9 cellular contexts compared by ENCODE assay signal in the genomic region with DNA sequence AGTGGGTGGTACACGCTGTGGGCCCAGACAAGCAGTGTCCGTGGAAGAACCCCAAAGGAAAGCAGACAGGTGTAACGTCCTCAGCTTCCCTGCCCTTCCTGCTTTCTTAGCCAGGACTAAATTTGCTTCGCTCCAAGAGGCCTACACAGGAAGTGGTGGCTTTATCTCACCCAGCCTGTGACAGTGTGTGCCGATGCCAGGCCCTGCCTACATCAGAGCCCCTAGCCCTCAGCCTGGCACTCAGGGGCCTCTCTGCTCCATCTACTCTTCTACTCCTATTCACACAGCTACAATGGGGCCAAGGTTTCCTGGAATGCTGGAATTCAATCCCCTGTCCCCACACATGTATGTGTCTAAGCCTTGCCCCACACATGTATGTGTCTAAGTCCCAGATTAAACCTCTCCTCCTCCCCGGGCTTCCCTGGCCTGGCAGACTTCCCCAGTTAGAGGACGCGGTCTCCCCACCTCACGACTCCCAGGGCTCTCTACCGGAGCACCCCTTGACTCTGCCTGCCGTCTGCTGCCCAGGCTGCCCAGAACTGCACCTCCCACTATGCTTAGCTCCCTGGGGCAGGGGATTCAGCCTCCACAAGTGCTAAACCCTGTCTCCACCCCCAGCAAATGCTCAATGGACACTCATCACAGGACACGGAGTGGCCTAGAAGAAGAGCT. TPM values are rescaled to one million over a fixed set of nuclear protein-coding genes. Genes with fewer than 3 reads are reported as not detected.
A peak's percentile ranks its signal among the peaks of the same experiment; 100 is the strongest.
DNase-seq lines count a peak whose midpoint lies in the region; ATAC-seq lines count a peak whose summit lies in the region.
"Had no signal": no experiment of that assay in that cellular context is flagged by ENCODE, and none has a peak within 500 bp of the region (broad histone marks: within the 10 kb centered on the region; RNA-seq: fewer than 3 reads in every experiment).

No MANE protein-coding gene starts in this region.

- H3K4me1 ChIP-seq in right cardiac atrium (ENCODE audit: control insufficient read depth, insufficient read depth, low read length) (peaks cover 22% of the 10 kb centered on the region), thymus (ENCODE audit: control insufficient read depth, insufficient read depth, low read length) (peaks cover 12% of the 10 kb centered on the region)

- H3K27me3 ChIP-seq in right cardiac atrium (ENCODE audit: control insufficient read depth, insufficient read depth) (no peaks in the 10 kb centered on the region), thymus (ENCODE audit: control insufficient read depth, insufficient read depth) (no peaks in the 10 kb centered on the region)

- no peak overlapping the region for H3K4me3 ChIP-seq in right cardiac atrium (ENCODE audit: low read length)
- no peak overlapping the region for H3K4me3 ChIP-seq in thymus (ENCODE audit: low read length)

- DNase-seq in activated CD8-positive, alpha-beta memory T cell treated with anti-CD3 and anti-CD28 coated beads for 24 hours: peak; percentile 77
- DNase-seq in activated CD8-positive, alpha-beta memory T cell treated with anti-CD3 and anti-CD28 coated beads, Interleukin-2, amount 50 U/mL, for 4 hours: no peak
- DNase-seq in activated T-helper 1 cell treated with anti-CD3 and anti-CD28 coated beads, Interleukin-12 subunit alpha, Interleukin-12 subunit beta, Interleukin-2, Interleukin-4 antibody, amounts not matched to agents 30 ng/mL and 10 ng/mL and 1 ng/mL, durations not matched to agents 14 hours and 24 hours and 36 hours (ENCODE audit: low spot score): peak; percentile 22
- DNase-seq in right cardiac atrium (peak; percentile 38 to 72 (median 53)), HCEC 1CT (no peak), kidney tubule cell (ENCODE audit: low spot score) (no peak), iPS-NIHi11 (ENCODE audit: low spot score) (no peak)
- DNase-seq: GOT3 had no signal

- H3K27me3 Mint-ChIP-seq in activated T-helper 1 cell treated with anti-CD3 and anti-CD28 coated beads, Interleukin-12 subunit alpha, Interleukin-12 subunit beta, Interleukin-2, Interleukin-4 antibody, amounts not matched to agents 30 ng/mL and 10 ng/mL and 1 ng/mL, durations not matched to agents 14 hours and 24 hours and 36 hours (ENCODE audit: insufficient read depth): no peaks in the 10 kb centered on the region

- 56% methylated on average over 12 of the region's 12 CpGs for WGBS in right cardiac atrium
- WGBS in thymus: 36% methylated on average over 12 of the region's 12 CpGs

- ATAC-seq in right cardiac atrium: peak; percentile 34 to 44

- H3K36me3 Mint-ChIP-seq in activated T-helper 1 cell treated with anti-CD3 and anti-CD28 coated beads, Interleukin-12 subunit alpha, Interleukin-12 subunit beta, Interleukin-2, Interleukin-4 antibody, amounts not matched to agents 30 ng/mL and 10 ng/mL and 1 ng/mL, durations not matched to agents 14 hours and 24 hours and 36 hours (ENCODE audit: low read depth): peaks cover 17% of the 10 kb centered on the region

- peaks cover 52% of the 10 kb centered on the region for H3K4me1 Mint-ChIP-seq in activated T-helper 1 cell treated with anti-CD3 and anti-CD28 coated beads, Interleukin-12 subunit alpha, Interleukin-12 subunit beta, Interleukin-2, Interleukin-4 antibody, amounts not matched to agents 30 ng/mL and 10 ng/mL and 1 ng/mL, durations not matched to agents 14 hours and 24 hours and 36 hours (ENCODE audit: low read depth)

- peaks cover 12% of the 10 kb centered on the region for H3K36me3 ChIP-seq in thymus (ENCODE audit: control insufficient read depth, insufficient read depth)

- intact Hi-C loops in activated T-helper 1 cell treated with anti-CD3 and anti-CD28 coated beads, Interleukin-12 subunit alpha, Interleukin-12 subunit beta, Interleukin-2, Interleukin-4 antibody, amounts not matched to agents 30 ng/mL and 10 ng/mL and 1 ng/mL, durations not matched to agents 14 hours and 24 hours and 36 hours (cut with micrococcal nuclease): loop anchor here (1.0 kb wide), 1 partner anchor 9 kb away; a partner anchor contains a TSS
- intact Hi-C loops in right cardiac atrium (cut with DNase I): loop anchor here in 1 of 4 donors (10.0 kb wide), 1 partner anchor 55 kb away; a partner anchor contains a TSS

- no peaks in the 10 kb centered on the region for H3K9me3 Mint-ChIP-seq in activated T-helper 1 cell treated with anti-CD3 and anti-CD28 coated beads, Interleukin-12 subunit alpha, Interleukin-12 subunit beta, Interleukin-2, Interleukin-4 antibody, amounts not matched to agents 30 ng/mL and 10 ng/mL and 1 ng/mL, durations not matched to agents 14 hours and 24 hours and 36 hours

- no peak overlapping the region for H3K4me3 Mint-ChIP-seq in activated T-helper 1 cell treated with anti-CD3 and anti-CD28 coated beads, Interleukin-12 subunit alpha, Interleukin-12 subunit beta, Interleukin-2, Interleukin-4 antibody, amounts not matched to agents 30 ng/mL and 10 ng/mL and 1 ng/mL, durations not matched to agents 14 hours and 24 hours and 36 hours

- no peaks in the 10 kb centered on the region for H3K9me3 ChIP-seq in right cardiac atrium (ENCODE audit: control insufficient read depth, low read length)
- no peaks in the 10 kb centered on the region for H3K9me3 ChIP-seq in thymus (ENCODE audit: control insufficient read depth)

- H3K27ac Mint-ChIP-seq in activated T-helper 1 cell treated with anti-CD3 and anti-CD28 coated beads, Interleukin-12 subunit alpha, Interleukin-12 subunit beta, Interleukin-2, Interleukin-4 antibody, amounts not matched to agents 30 ng/mL and 10 ng/mL and 1 ng/mL, durations not matched to agents 14 hours and 24 hours and 36 hours: peak overlapping the region; percentile 85

- H3K27ac ChIP-seq in right cardiac atrium (ENCODE audit: low read length): peak overlapping the region; percentile 84
- peak overlapping the region; percentile 57 for H3K27ac ChIP-seq in thymus (ENCODE audit: low read depth)

RNA-seq across cellular contexts. Expression of a gene that starts 8.2 kb away (rescaled TPM):
- 14.4 and 16.9 TPM in 2 replicates for total RNA-seq in activated T-helper 1 cell treated with anti-CD3 and anti-CD28 coated beads, Interleukin-12 subunit alpha, Interleukin-12 subunit beta, Interleukin-2, Interleukin-4 antibody, amounts not matched to agents 30 ng/mL and 10 ng/mL and 1 ng/mL, durations not matched to agents 14 hours and 24 hours and 36 hours
- total RNA-seq in right cardiac atrium: 10 to 100 TPM; 12.9 to 24.0 (median 15.2) TPM
- polyA plus RNA-seq in right cardiac atrium (13.6 TPM), thymus (18.5 TPM)

RNA-seq across cellular contexts. Expression of a gene that starts 11.4 kb away (rescaled TPM):
- total RNA-seq in activated T-helper 1 cell treated with anti-CD3 and anti-CD28 coated beads, Interleukin-12 subunit alpha, Interleukin-12 subunit beta, Interleukin-2, Interleukin-4 antibody, amounts not matched to agents 30 ng/mL and 10 ng/mL and 1 ng/mL, durations not matched to agents 14 hours and 24 hours and 36 hours: not detected in 2 replicates
- 10 to 100 TPM; 18.1 to 39.6 (median 21.3) TPM for total RNA-seq in right cardiac atrium
- polyA plus RNA-seq in right cardiac atrium: 32.7 TPM
- polyA plus RNA-seq in thymus: 2.9 TPM

RNA-seq across cellular contexts. Expression of a gene that starts 14.5 kb away (rescaled TPM):
- 0.96 and 1.4 TPM in 2 replicates for total RNA-seq in activated T-helper 1 cell treated with anti-CD3 and anti-CD28 coated beads, Interleukin-12 subunit alpha, Interleukin-12 subunit beta, Interleukin-2, Interleukin-4 antibody, amounts not matched to agents 30 ng/mL and 10 ng/mL and 1 ng/mL, durations not matched to agents 14 hours and 24 hours and 36 hours
- 1,000 to 10,000 TPM; 2,357 to 4,356 (median 2,957) TPM for total RNA-seq in right cardiac atrium
- polyA plus RNA-seq in right cardiac atrium (4,928 TPM), thymus (1.7 TPM)

RNA-seq across cellular contexts. Expression of a gene that starts 20.2 kb away (rescaled TPM):
- 2.5 and 3.0 TPM in 2 replicates for total RNA-seq in activated T-helper 1 cell treated with anti-CD3 and anti-CD28 coated beads, Interleukin-12 subunit alpha, Interleukin-12 subunit beta, Interleukin-2, Interleukin-4 antibody, amounts not matched to agents 30 ng/mL and 10 ng/mL and 1 ng/mL, durations not matched to agents 14 hours and 24 hours and 36 hours
- 100 to 1,000 TPM in 3 of 4 donors, 10 to 100 TPM in 1; 99.2 to 178 (median 114) TPM for total RNA-seq in right cardiac atrium
- polyA plus RNA-seq in right cardiac atrium (56.4 TPM), thymus (14.3 TPM)

RNA-seq across cellular contexts. Expression of a gene that starts 42.7 kb away (rescaled TPM):
- 54.7 and 65.3 TPM in 2 replicates for total RNA-seq in activated T-helper 1 cell treated with anti-CD3 and anti-CD28 coated beads, Interleukin-12 subunit alpha, Interleukin-12 subunit beta, Interleukin-2, Interleukin-4 antibody, amounts not matched to agents 30 ng/mL and 10 ng/mL and 1 ng/mL, durations not matched to agents 14 hours and 24 hours and 36 hours
- total RNA-seq in right cardiac atrium: 10 to 100 TPM; 19.2 to 26.2 (median 22.9) TPM
- polyA plus RNA-seq in right cardiac atrium: 22.7 TPM
- 113 TPM for polyA plus RNA-seq in thymus

Comparison
In these comparisons a context has a peak if more than half of its experiments do, and no peak if none do; other contexts are left out.
1. DNase-seq: peak in activated CD8-positive, alpha-beta memory T cell treated with anti-CD3 and anti-CD28 coated beads for 24 hours (single experiment), activated T-helper 1 cell treated with anti-CD3 and anti-CD28 coated beads, Interleukin-12 subunit alpha, Interleukin-12 subunit beta, Interleukin-2, Interleukin-4 antibody, amounts not matched to agents 30 ng/mL and 10 ng/mL and 1 ng/mL, durations not matched to agents 14 hours and 24 hours and 36 hours (single experiment) and right cardiac atrium (3 of 3); none in activated CD8-positive, alpha-beta memory T cell treated with anti-CD3 and anti-CD28 coated beads, Interleukin-2, amount 50 U/mL, for 4 hours (single experiment), HCEC 1CT (single experiment), kidney tubule cell (single experiment) and iPS-NIHi11 (single experiment).
2. RNA of a gene that starts 11.4 kb away (total RNA-seq): 18.1 to 39.6 TPM in right cardiac atrium; not detected in activated T-helper 1 cell treated with anti-CD3 and anti-CD28 coated beads, Interleukin-12 subunit alpha, Interleukin-12 subunit beta, Interleukin-2, Interleukin-4 antibody, amounts not matched to agents 30 ng/mL and 10 ng/mL and 1 ng/mL, durations not matched to agents 14 hours and 24 hours and 36 hours; every median in the first group is over 10 times any median in the second.
3. RNA of a gene that starts 14.5 kb away (total RNA-seq): 2,357 to 4,356 TPM in right cardiac atrium; 0.96 to 1.4 TPM in activated T-helper 1 cell treated with anti-CD3 and anti-CD28 coated beads, Interleukin-12 subunit alpha, Interleukin-12 subunit beta, Interleukin-2, Interleukin-4 antibody, amounts not matched to agents 30 ng/mL and 10 ng/mL and 1 ng/mL, durations not matched to agents 14 hours and 24 hours and 36 hours; every median in the first group is over 100 times any median in the second.